In the genomic region with DNA sequence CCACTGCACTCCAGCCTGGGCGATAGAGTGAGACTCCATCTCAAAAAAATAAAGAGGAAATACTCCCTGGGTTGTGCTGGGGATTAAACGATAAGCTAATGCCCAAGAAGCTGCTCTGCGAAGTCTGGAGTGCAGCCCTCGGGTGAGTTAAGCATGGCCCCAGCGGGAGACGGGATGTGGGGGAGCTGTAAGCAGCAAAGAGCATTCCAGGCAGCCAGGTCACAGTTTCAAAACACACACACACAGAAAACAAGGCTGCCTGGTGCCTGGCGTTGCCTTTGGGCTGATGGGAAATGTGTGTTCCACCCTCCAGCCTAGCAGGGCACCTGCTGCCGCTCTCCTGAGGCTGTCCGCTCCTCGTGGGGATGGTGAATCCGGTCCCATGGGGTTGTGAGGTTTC, we compare ENCODE assay signal across 1 cellular context.
TF ChIP-seq lines count a peak whose summit lies in the region.

No MANE protein-coding gene starts in this region.

TF ChIP-seq in WTC11, 78 proteins besides CTCF, POLR2A, EP300 and RAD21 (continued from another document):
- TF ChIP-seq, protein P1, sequence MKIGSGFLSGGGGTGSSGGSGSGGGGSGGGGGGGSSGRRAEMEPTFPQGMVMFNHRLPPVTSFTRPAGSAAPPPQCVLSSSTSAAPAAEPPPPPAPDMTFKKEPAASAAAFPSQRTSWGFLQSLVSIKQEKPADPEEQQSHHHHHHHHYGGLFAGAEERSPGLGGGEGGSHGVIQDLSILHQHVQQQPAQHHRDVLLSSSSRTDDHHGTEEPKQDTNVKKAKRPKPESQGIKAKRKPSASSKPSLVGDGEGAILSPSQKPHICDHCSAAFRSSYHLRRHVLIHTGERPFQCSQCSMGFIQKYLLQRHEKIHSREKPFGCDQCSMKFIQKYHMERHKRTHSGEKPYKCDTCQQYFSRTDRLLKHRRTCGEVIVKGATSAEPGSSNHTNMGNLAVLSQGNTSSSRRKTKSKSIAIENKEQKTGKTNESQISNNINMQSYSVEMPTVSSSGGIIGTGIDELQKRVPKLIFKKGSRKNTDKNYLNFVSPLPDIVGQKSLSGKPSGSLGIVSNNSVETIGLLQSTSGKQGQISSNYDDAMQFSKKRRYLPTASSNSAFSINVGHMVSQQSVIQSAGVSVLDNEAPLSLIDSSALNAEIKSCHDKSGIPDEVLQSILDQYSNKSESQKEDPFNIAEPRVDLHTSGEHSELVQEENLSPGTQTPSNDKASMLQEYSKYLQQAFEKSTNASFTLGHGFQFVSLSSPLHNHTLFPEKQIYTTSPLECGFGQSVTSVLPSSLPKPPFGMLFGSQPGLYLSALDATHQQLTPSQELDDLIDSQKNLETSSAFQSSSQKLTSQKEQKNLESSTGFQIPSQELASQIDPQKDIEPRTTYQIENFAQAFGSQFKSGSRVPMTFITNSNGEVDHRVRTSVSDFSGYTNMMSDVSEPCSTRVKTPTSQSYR (CRISPR knock-in tag; IDR thresholded peaks at IDR 0.05) = no peak
- TF ChIP-seq, protein P2, sequence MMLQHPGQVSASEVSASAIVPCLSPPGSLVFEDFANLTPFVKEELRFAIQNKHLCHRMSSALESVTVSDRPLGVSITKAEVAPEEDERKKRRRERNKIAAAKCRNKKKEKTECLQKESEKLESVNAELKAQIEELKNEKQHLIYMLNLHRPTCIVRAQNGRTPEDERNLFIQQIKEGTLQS (CRISPR knock-in tag; conservative IDR thresholded peaks at IDR 0.05) = no peak
- TF ChIP-seq, protein P3, sequence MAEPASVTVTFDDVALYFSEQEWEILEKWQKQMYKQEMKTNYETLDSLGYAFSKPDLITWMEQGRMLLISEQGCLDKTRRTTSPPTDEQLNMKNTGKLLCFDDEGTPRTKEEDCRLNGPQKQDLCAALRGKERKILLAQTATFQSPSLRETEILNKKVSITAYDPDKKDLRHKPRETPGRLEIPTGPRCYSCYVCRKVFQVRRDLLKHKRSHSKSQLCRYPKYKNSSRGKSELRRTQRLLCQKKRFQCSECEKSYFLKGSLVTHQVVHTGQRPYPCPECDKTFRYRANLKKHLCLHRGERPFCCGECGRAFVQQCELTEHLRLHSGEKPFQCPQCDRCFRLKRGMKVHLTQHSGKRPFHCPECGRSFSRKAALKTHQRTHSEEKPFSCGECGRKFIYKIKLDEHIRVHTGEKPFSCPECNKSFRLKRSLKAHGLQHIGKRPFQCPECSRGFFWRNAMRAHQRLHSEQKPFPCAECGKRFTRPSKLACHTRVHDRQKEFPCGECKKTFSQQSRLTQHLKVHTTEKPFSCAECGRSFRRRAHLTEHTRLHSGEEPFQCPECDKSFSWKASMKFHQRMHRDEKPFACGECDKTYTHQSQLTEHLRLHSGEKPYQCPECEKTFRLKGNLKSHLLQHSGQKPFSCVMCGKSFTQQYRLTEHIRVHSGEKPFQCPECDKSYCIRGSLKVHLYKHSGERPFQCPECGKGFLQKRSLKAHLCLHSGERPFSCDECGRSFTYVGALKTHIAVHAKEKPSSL (CRISPR knock-in tag; conservative IDR thresholded peaks at IDR 0.05) = no peak
- no peak for TF ChIP-seq OVOL2 (CRISPR knock-in tag; IDR thresholded peaks at IDR 0.05; ENCODE audit: borderline replicate concordance)
- no peak for TF ChIP-seq GRHL2 (CRISPR knock-in tag; IDR thresholded peaks at IDR 0.05; ENCODE audit: insufficient replicate concordance, severe bottlenecking)
- no peak for TF ChIP-seq EMX1 (CRISPR knock-in tag; IDR thresholded peaks at IDR 0.05)
- no peak for TF ChIP-seq GTF2I (CRISPR knock-in tag; conservative IDR thresholded peaks at IDR 0.05)
- TF ChIP-seq JAZF1 (CRISPR knock-in tag; IDR thresholded peaks at IDR 0.05) = no peak
- no peak for TF ChIP-seq TEAD1 (CRISPR knock-in tag; IDR thresholded peaks at IDR 0.05)
- no peak for TF ChIP-seq ELF4 (CRISPR knock-in tag; IDR thresholded peaks at IDR 0.05; ENCODE audit: low read depth)
- TF ChIP-seq FOXJ3 (CRISPR knock-in tag; IDR thresholded peaks at IDR 0.05; ENCODE audit: borderline replicate concordance) = no peak
- no peak for TF ChIP-seq ZNF138 (CRISPR knock-in tag; conservative IDR thresholded peaks at IDR 0.05)
- no peak for TF ChIP-seq PRRX2 (CRISPR knock-in tag; IDR thresholded peaks at IDR 0.05)
- TF ChIP-seq, protein P4, sequence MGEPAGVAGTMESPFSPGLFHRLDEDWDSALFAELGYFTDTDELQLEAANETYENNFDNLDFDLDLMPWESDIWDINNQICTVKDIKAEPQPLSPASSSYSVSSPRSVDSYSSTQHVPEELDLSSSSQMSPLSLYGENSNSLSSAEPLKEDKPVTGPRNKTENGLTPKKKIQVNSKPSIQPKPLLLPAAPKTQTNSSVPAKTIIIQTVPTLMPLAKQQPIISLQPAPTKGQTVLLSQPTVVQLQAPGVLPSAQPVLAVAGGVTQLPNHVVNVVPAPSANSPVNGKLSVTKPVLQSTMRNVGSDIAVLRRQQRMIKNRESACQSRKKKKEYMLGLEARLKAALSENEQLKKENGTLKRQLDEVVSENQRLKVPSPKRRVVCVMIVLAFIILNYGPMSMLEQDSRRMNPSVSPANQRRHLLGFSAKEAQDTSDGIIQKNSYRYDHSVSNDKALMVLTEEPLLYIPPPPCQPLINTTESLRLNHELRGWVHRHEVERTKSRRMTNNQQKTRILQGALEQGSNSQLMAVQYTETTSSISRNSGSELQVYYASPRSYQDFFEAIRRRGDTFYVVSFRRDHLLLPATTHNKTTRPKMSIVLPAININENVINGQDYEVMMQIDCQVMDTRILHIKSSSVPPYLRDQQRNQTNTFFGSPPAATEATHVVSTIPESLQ (CRISPR knock-in tag; IDR thresholded peaks at IDR 0.05) = no peak
- no peak for TF ChIP-seq ZNF423 (CRISPR knock-in tag; IDR thresholded peaks at IDR 0.05)
- TF ChIP-seq, protein P5, sequence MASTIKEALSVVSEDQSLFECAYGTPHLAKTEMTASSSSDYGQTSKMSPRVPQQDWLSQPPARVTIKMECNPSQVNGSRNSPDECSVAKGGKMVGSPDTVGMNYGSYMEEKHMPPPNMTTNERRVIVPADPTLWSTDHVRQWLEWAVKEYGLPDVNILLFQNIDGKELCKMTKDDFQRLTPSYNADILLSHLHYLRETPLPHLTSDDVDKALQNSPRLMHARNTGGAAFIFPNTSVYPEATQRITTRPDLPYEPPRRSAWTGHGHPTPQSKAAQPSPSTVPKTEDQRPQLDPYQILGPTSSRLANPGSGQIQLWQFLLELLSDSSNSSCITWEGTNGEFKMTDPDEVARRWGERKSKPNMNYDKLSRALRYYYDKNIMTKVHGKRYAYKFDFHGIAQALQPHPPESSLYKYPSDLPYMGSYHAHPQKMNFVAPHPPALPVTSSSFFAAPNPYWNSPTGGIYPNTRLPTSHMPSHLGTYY (CRISPR knock-in tag; IDR thresholded peaks at IDR 0.05) = no peak
